Comparison of ENCODE assay signal across 22 cellular contexts in genomic region chr3:157151627-157152026, GRCh38. TPM values are rescaled to one million over a fixed set of nuclear protein-coding genes. Genes with fewer than 3 reads are reported as not detected.
A peak's percentile ranks its signal among the peaks of the same experiment; 100 is the strongest.
DNase-seq lines count a peak whose midpoint lies in the region; ATAC-seq and TF ChIP-seq lines count a peak whose summit lies in the region.
"Had no signal": no experiment of that assay in that cellular context is flagged by ENCODE, and none has a peak within 500 bp of the region (broad histone marks: within the 10 kb centered on the region; RNA-seq: fewer than 3 reads in every experiment).

No MANE protein-coding gene starts in this region.

- no peak overlapping the region for H3K4me3 Mint-ChIP-seq in naive B cell
- H3K4me3 Mint-ChIP-seq: nephron; T-helper 1 cell treated with Interleukin-12 subunit alpha and Interleukin-12 subunit beta and Interleukin-4 antibody, amounts not matched to agents 30 μg/mL and 1 μg/mL, for 36 hours had no signal

- peak overlapping the region in 5 of 6 donors; percentile 13 to 79 (median 58) for H3K27ac Mint-ChIP-seq in naive B cell
- H3K27ac Mint-ChIP-seq: nephron; T-helper 1 cell treated with Interleukin-12 subunit alpha and Interleukin-12 subunit beta and Interleukin-4 antibody, amounts not matched to agents 30 μg/mL and 1 μg/mL, for 36 hours had no signal

- H3K36me3 ChIP-seq in HEK293 (ENCODE audit: control insufficient read depth in 2 of 2, insufficient read depth in 1 of 2, low read length in 2 of 2) = peaks cover 60 to 99% of the 10 kb centered on the region in 2 experiments
- peaks cover 100% of the 10 kb centered on the region for H3K36me3 ChIP-seq in adipocyte (ENCODE audit: control insufficient read depth, insufficient read depth, low read length, severe bottlenecking)
- H3K36me3 ChIP-seq in ovary = no peaks in the 10 kb centered on the region

- H3K9ac ChIP-seq in adipocyte (ENCODE audit: low read length) = no peak overlapping the region

- 72 to 86% (median 78%) methylated on average over 2 of the region's 2 CpGs for WGBS in ovary, 3 donors

- no peaks in the 10 kb centered on the region for H3K9me3 ChIP-seq in HEK293 (ENCODE audit: control insufficient read depth, insufficient read depth, low read depth, low read length)
- no peaks in the 10 kb centered on the region for H3K9me3 ChIP-seq in adipocyte (ENCODE audit: control insufficient read depth, low read length)
- H3K9me3 ChIP-seq in ovary = no peaks in the 10 kb centered on the region
- H3K9me3 ChIP-seq: esophagus squamous epithelium, lower lobe of right lung, transverse colon had no signal

- no peaks in the 10 kb centered on the region for H3K9me3 Mint-ChIP-seq in naive B cell
- H3K9me3 Mint-ChIP-seq: nephron; T-helper 1 cell treated with Interleukin-12 subunit alpha and Interleukin-12 subunit beta and Interleukin-4 antibody, amounts not matched to agents 30 μg/mL and 1 μg/mL, for 36 hours had no signal

- TF ChIP-seq CTCF in HEK293 (tag by site-specific recombination; IDR thresholded peaks at IDR 0.05) = no peak
- TF ChIP-seq CTCF in ovary (IDR thresholded peaks at IDR 0.05) = no peak

- no peak overlapping the region for H3K27ac ChIP-seq in HEK293 (ENCODE audit: extremely low read depth, low read depth, low read length)
- no peak overlapping the region for H3K27ac ChIP-seq in ovary
- H3K27ac ChIP-seq: C4-2B, cardiac muscle cell, esophagus squamous epithelium, lower lobe of right lung, transverse colon, WERI-Rb-1 had no signal

- TF ChIP-seq EP300 in ovary (IDR thresholded peaks at IDR 0.05) = no peak

- no peak overlapping the region for H3K4me3 ChIP-seq in HEK293 (ENCODE audit: low read depth, low read length)
- no peak overlapping the region for H3K4me3 ChIP-seq in adipocyte (ENCODE audit: low read length)
- no peak overlapping the region for H3K4me3 ChIP-seq in ovary
- H3K4me3 ChIP-seq: cardiac muscle cell, esophagus squamous epithelium, lower lobe of right lung, transverse colon had no signal

- peak; percentile 20 for DNase-seq in NCI-H82 (lab: John Stamatoyannopoulos, UW)
- DNase-seq in NCI-H82 treated with DMSO at 0.1 percent for 48 hours (lab: John Stamatoyannopoulos, UW; ENCODE audit: unreplicated experiment) = no peak
- DNase-seq in adipocyte (ENCODE audit: low read depth) = peak; percentile 16
- DNase-seq in naive B cell = no peak
- DNase-seq in ovary = no peak
- DNase-seq in stimulated activated CD4-positive, alpha-beta T cell treated with anti-CD3 and anti-CD28 coated beads, Interleukin-2, amount 100 ng/mL, for 24 hours = no peak
- no peak for DNase-seq in HPDE6-E6E7 (ENCODE audit: extremely low spot score)
- DNase-seq: DND-41; esophagus squamous epithelium; head of caudate nucleus; lower lobe of right lung; NCI-H1417; SHP77; stimulated activated CD4-positive, alpha-beta T cell treated with anti-CD3 and anti-CD28 coated beads, Interleukin-12 subunit alpha, Interleukin-12 subunit beta, amount 100 ng/mL, for 4 hours; stimulated activated naive CD4-positive, alpha-beta T cell; transverse colon; WERI-Rb-1 had no signal

- POLR2A ChIA-PET in HEK293 (lab: Yijun Ruan, JAX) = no interaction called here

- TF ChIP-seq POLR2A in ovary (IDR thresholded peaks at IDR 0.05) = no peak

- intact Hi-C loops in ovary (cut with DNase I) = no loop called here

- CTCF ChIA-PET in HEK293 (lab: Yijun Ruan, JAX) = interaction anchor here (3.5 kb wide), 1 partner anchor 15 kb away, joined by 13 read pairs; no protein-coding TSS in a partner anchor

- H3K36me3 Mint-ChIP-seq in naive B cell = peaks cover 12 to 50% of the 10 kb centered on the region in 2 donors

- H3K27me3 ChIP-seq in adipocyte (replicated peaks; ENCODE audit: control insufficient read depth, insufficient read depth, low read length) (no peaks in the 10 kb centered on the region), ovary (no peaks in the 10 kb centered on the region)
- H3K27me3 ChIP-seq: cardiac muscle cell, esophagus squamous epithelium, transverse colon had no signal

- H3K4me1 ChIP-seq in HEK293 (ENCODE audit: control insufficient read depth, insufficient read depth, low read length) = 0 out of 2 replicates have a peak, but pooled peaks cover 6% of the 10 kb centered on the region
- peaks cover 56% of the 10 kb centered on the region for H3K4me1 ChIP-seq in adipocyte (ENCODE audit: control insufficient read depth, insufficient read depth, low read length)
- H3K4me1 ChIP-seq in ovary (ENCODE audit: insufficient read depth) = no peaks in the 10 kb centered on the region

- H3K27me3 Mint-ChIP-seq in naive B cell = no peaks in the 10 kb centered on the region

- peak in 1 of 2 donors; percentile 26 for ATAC-seq in naive B cell (ENCODE audit: low read depth in 2 of 2)
- ATAC-seq: lower lobe of right lung had no signal

- peaks cover 21 to 29% (median 21%) of the 10 kb centered on the region in 3 donors for H3K4me1 Mint-ChIP-seq in naive B cell

TF ChIP-seq in HEK293, 187 proteins besides CTCF, POLR2A, EP300 and RAD21:
- TF ChIP-seq PRDM2 (tag by site-specific recombination; IDR thresholded peaks at IDR 0.05; ENCODE audit: borderline replicate concordance) (no peak), ZNF558 (tag by site-specific recombination; IDR thresholded peaks at IDR 0.05) (peak; percentile 95), ZBTB10 (tag by site-specific recombination; IDR thresholded peaks at IDR 0.05) (no peak)

RNA-seq across cellular contexts. Expression of gene CCNL1, which starts 8.3 kb away (rescaled TPM):
- polyA plus RNA-seq in naive B cell (ENCODE audit: low read depth in 6 of 6) = 100 to 1,000 TPM in 5 of 6 donors, 10 to 100 TPM in 1; 64.1 to 148 (median 138) TPM
- total RNA-seq in ovary = 100 to 1,000 TPM in 4 of 7 donors, 10 to 100 TPM in 3; 86.8 to 514 (median 115) TPM
- polyA plus RNA-seq in ovary = 10 to 100 TPM; 67.6 to 78.7 TPM

Comparison
In these comparisons a context has a peak if more than half of its experiments do, and no peak if none do; other contexts are left out.
1. DNase-seq: peak in NCI-H82 (single experiment) and adipocyte (single experiment); none in NCI-H82 treated with DMSO at 0.1 percent for 48 hours (single experiment), naive B cell (single experiment), ovary (0 of 5), stimulated activated CD4-positive, alpha-beta T cell treated with anti-CD3 and anti-CD28 coated beads, Interleukin-2, amount 100 ng/mL, for 24 hours (0 of 2) and HPDE6-E6E7 (single experiment).